ENCODE assay signal across 8 cellular contexts in the genomic region with DNA sequence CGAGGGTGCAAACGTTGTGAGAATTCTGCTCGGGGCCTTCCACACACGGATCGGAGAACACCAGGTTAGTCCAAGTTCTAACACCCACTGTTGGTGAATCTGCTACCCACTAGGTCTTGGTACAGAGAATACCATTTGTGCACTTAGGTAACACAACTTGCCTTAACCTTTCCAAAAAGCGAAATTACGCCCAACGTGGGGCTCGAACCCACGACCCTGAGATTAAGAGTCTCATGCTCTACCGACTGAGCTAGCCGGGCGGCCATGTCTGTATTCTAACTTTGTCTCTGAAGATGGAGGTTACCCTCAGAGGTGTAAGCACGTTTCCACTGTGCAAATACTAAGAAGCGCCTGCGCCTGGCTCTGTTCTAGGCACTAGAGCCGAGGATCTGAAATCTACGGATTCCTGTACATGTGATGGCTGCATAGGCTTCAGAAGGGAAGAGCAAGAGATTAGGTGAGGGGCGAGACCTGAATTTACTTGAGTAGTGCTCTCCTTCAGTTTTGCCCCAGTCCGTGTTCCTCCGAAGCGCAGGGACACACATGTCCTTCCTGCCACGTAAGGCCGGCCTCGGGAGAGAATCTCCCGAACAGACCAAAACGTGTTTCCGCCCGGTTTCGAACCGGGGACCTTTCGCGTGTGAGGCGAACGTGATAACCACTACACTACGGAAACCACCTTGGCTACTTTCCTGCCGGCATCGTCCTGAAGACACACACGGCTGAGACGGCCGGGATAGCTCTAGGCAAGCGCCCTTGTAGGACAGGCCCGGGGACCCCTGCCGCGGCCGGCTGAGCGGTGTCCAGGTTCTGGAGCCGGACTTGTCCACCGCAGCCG. TPM values are rescaled to one million over a fixed set of nuclear protein-coding genes. Genes with fewer than 3 reads are reported as not detected.
DNase-seq lines count a peak whose midpoint lies in the region; ATAC-seq, FAIRE-seq and TF ChIP-seq lines count a peak whose summit lies in the region.

No MANE protein-coding gene starts in this region.

- peaks cover 0 to 4% (median under 1%) of the 10 kb centered on the region in 4 donors for H3K36me3 ChIP-seq in liver (ENCODE audit: control insufficient read depth in 4 of 4, insufficient read depth in 3 of 4, low read depth in 1 of 4, low read length in 3 of 4)

- peak overlapping the region; percentile 88 to 96 for H3K27ac ChIP-seq in liver (ENCODE audit: low read depth in 1 of 2, low read length in 2 of 2)

- peak overlapping the region; percentile 64 to 92 (median 87) for H3K4me3 ChIP-seq in liver (ENCODE audit: low read depth in 1 of 3, low read length in 3 of 3)

- no peaks in the 10 kb centered on the region for H3K27me3 ChIP-seq in liver (ENCODE audit: control insufficient read depth in 4 of 4, insufficient read depth in 4 of 4, low read length in 3 of 4)

- 4% methylated on average over 50 of the region's 50 CpGs for whole genome bisulfite sequencing in liver

- H3K9ac ChIP-seq in liver (ENCODE audit: low read depth in 1 of 2, low read length in 2 of 2) = peak overlapping the region in 1 of 2 donors; percentile 83

- DNase-seq in chondrocyte (ENCODE audit: low spot score) (peak; percentile 95), KG1 (lab: John Stamatoyannopoulos, UW) (no peak), NCI-H1048 (lab: John Stamatoyannopoulos, UW) (no peak)
- peak; percentile 96 to 97 for DNase-seq in stimulated activated CD4-positive, alpha-beta T cell treated with anti-CD3 and anti-CD28 coated beads, Interleukin-4, amount 100 ng/mL, for 4 hours

- H3K4me1 ChIP-seq in liver (ENCODE audit: control insufficient read depth in 4 of 4, insufficient read depth in 4 of 4, low read length in 3 of 4) = peaks cover 14 to 40% (median 23%) of the 10 kb centered on the region in 4 donors

- no peaks in the 10 kb centered on the region for H3K9me3 ChIP-seq in liver (ENCODE audit: control insufficient read depth in 4 of 4, low read length in 3 of 4)

- TF ChIP-seq RAD21 in liver (IDR thresholded peaks at IDR 0.05) = peak in 1 of 2 donors; percentile 36

- no peaks in the 10 kb centered on the region for H3K27me3 Mint-ChIP-seq in chondrocyte (ENCODE audit: low read depth)

- peak overlapping the region; percentile 92 for H3K4me3 Mint-ChIP-seq in chondrocyte (ENCODE audit: unreplicated experiment)

- H3K36me3 Mint-ChIP-seq in chondrocyte (ENCODE audit: low read depth) = no peaks in the 10 kb centered on the region

- H3K4me1 Mint-ChIP-seq in chondrocyte (ENCODE audit: low read depth) = peaks cover 52% of the 10 kb centered on the region

- peak; percentile 28 for ATAC-seq in GM18867 (IDR thresholded peaks at IDR 0.05; ENCODE audit: unreplicated experiment)
- peak; percentile 14 for ATAC-seq in HG03139 (IDR thresholded peaks at IDR 0.05; ENCODE audit: unreplicated experiment)

- TF ChIP-seq CTCF in chondrocyte (IDR thresholded peaks at IDR 0.05) = no peak
- TF ChIP-seq CTCF in liver (IDR thresholded peaks at IDR 0.05; ENCODE audit: low read depth, low read length, missing input control) = no peak

- no peaks in the 10 kb centered on the region for H3K9me3 Mint-ChIP-seq in chondrocyte (ENCODE audit: low read depth)

- FAIRE-seq in TTC549 (lab: Jason Lieb, UNC) = peak; percentile 33

- peak overlapping the region; percentile 97 for H3K27ac Mint-ChIP-seq in chondrocyte (ENCODE audit: unreplicated experiment)

TF ChIP-seq in liver, 16 proteins besides CTCF, POLR2A, EP300 and RAD21:
- TF ChIP-seq JUND (IDR thresholded peaks at IDR 0.05) = no peak
- TF ChIP-seq, protein P1, sequence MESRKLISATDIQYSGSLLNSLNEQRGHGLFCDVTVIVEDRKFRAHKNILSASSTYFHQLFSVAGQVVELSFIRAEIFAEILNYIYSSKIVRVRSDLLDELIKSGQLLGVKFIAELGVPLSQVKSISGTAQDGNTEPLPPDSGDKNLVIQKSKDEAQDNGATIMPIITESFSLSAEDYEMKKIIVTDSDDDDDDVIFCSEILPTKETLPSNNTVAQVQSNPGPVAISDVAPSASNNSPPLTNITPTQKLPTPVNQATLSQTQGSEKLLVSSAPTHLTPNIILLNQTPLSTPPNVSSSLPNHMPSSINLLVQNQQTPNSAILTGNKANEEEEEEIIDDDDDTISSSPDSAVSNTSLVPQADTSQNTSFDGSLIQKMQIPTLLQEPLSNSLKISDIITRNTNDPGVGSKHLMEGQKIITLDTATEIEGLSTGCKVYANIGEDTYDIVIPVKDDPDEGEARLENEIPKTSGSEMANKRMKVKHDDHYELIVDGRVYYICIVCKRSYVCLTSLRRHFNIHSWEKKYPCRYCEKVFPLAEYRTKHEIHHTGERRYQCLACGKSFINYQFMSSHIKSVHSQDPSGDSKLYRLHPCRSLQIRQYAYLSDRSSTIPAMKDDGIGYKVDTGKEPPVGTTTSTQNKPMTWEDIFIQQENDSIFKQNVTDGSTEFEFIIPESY (IDR thresholded peaks at IDR 0.05) = peak; percentile 36
- TF ChIP-seq RXRA (IDR thresholded peaks at IDR 0.05) = peak; percentile 48 to 69
- peak; percentile 100 for TF ChIP-seq ATF3 (IDR thresholded peaks at IDR 0.05)
- TF ChIP-seq, protein P2, sequence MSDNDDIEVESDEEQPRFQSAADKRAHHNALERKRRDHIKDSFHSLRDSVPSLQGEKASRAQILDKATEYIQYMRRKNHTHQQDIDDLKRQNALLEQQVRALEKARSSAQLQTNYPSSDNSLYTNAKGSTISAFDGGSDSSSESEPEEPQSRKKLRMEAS (IDR thresholded peaks at IDR 0.05) = peak; percentile 84
- peak; percentile 83 for TF ChIP-seq YY1 (IDR thresholded peaks at IDR 0.05)
- TF ChIP-seq FOXA1 (IDR thresholded peaks at IDR 0.05) = no peak
- TF ChIP-seq EGR1 (IDR thresholded peaks at IDR 0.05; ENCODE audit: low read depth in 2 of 2) = peak in 1 of 2 donors; percentile 52
- TF ChIP-seq TAF1 (conservative IDR thresholded peaks at IDR 0.05) = no peak
- TF ChIP-seq, protein P3, sequence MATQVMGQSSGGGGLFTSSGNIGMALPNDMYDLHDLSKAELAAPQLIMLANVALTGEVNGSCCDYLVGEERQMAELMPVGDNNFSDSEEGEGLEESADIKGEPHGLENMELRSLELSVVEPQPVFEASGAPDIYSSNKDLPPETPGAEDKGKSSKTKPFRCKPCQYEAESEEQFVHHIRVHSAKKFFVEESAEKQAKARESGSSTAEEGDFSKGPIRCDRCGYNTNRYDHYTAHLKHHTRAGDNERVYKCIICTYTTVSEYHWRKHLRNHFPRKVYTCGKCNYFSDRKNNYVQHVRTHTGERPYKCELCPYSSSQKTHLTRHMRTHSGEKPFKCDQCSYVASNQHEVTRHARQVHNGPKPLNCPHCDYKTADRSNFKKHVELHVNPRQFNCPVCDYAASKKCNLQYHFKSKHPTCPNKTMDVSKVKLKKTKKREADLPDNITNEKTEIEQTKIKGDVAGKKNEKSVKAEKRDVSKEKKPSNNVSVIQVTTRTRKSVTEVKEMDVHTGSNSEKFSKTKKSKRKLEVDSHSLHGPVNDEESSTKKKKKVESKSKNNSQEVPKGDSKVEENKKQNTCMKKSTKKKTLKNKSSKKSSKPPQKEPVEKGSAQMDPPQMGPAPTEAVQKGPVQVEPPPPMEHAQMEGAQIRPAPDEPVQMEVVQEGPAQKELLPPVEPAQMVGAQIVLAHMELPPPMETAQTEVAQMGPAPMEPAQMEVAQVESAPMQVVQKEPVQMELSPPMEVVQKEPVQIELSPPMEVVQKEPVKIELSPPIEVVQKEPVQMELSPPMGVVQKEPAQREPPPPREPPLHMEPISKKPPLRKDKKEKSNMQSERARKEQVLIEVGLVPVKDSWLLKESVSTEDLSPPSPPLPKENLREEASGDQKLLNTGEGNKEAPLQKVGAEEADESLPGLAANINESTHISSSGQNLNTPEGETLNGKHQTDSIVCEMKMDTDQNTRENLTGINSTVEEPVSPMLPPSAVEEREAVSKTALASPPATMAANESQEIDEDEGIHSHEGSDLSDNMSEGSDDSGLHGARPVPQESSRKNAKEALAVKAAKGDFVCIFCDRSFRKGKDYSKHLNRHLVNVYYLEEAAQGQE (IDR thresholded peaks at IDR 0.05) = no peak
- TF ChIP-seq SP1 (IDR thresholded peaks at IDR 0.05) = peak; percentile 30
- peak; percentile 16 to 20 for TF ChIP-seq HNF4A (conservative IDR thresholded peaks at IDR 0.05)
- no peak for TF ChIP-seq FOXA2 (IDR thresholded peaks at IDR 0.05)
- peak; percentile 26 to 79 for TF ChIP-seq GABPA (IDR thresholded peaks at IDR 0.05 in 1 of 2, conservative IDR thresholded peaks at IDR 0.05 in 1 of 2)
- TF ChIP-seq NR2F2 (IDR thresholded peaks at IDR 0.05) = peak; percentile 32
- TF ChIP-seq HNF4G (IDR thresholded peaks at IDR 0.05) = peak; percentile 31
TF ChIP-seq in liver: peak in this region for 11.

RNA-seq across cellular contexts. Expression of gene TRIM41, which starts 1.1 kb away (rescaled TPM):
- total RNA-seq in chondrocyte (17.9 to 24.3 TPM (median 19.3 TPM) in 3 replicates), liver (10 to 100 TPM in 1 of 2 donors, 1 to 10 TPM in 1; 9.6 to 12.3 TPM)
- 10 to 100 TPM in 1 of 2 donors, 1 to 10 TPM in 1; 2.8 to 14.1 TPM for polyA plus RNA-seq in liver

RNA-seq across cellular contexts. Expression of gene TRIM7, which starts 17.0 kb away (rescaled TPM):
- 4.2 to 8.1 TPM (median 5.7 TPM) in 3 replicates for total RNA-seq in chondrocyte
- under 1 TPM in 1 of 2 donors, not detected in 1; 0.50 TPM for total RNA-seq in liver
- polyA plus RNA-seq in liver = under 1 TPM; 0.10 to 0.14 TPM

RNA-seq across cellular contexts. Expression of gene RACK1, which starts 21.7 kb away (rescaled TPM):
- 995 to 1,189 TPM (median 1,167 TPM) in 3 replicates for total RNA-seq in chondrocyte
- total RNA-seq in liver = 1,000 to 10,000 TPM in 1 of 2 donors, 100 to 1,000 TPM in 1; 967 to 2,255 TPM
- 100 to 1,000 TPM; 310 to 913 TPM for polyA plus RNA-seq in liver

RNA-seq across cellular contexts. Expression of gene TRIM52, which starts 38.9 kb away (rescaled TPM):
- total RNA-seq in chondrocyte (7.2 to 12.7 TPM (median 8.3 TPM) in 3 replicates), liver (10 to 100 TPM in 1 of 2 donors, 1 to 10 TPM in 1; 8.7 to 11.4 TPM)
- polyA plus RNA-seq in liver = 1 to 10 TPM; 2.8 to 3.9 TPM

Comparison
In these comparisons a context has a peak if more than half of its experiments do, and no peak if none do; other contexts are left out.
1. DNase-seq: peak in chondrocyte (single experiment) and stimulated activated CD4-positive, alpha-beta T cell treated with anti-CD3 and anti-CD28 coated beads, Interleukin-4, amount 100 ng/mL, for 4 hours (2 of 2); none in KG1 (single experiment) and NCI-H1048 (single experiment).